10 cellular contexts compared by ENCODE assay signal in the genomic region with DNA sequence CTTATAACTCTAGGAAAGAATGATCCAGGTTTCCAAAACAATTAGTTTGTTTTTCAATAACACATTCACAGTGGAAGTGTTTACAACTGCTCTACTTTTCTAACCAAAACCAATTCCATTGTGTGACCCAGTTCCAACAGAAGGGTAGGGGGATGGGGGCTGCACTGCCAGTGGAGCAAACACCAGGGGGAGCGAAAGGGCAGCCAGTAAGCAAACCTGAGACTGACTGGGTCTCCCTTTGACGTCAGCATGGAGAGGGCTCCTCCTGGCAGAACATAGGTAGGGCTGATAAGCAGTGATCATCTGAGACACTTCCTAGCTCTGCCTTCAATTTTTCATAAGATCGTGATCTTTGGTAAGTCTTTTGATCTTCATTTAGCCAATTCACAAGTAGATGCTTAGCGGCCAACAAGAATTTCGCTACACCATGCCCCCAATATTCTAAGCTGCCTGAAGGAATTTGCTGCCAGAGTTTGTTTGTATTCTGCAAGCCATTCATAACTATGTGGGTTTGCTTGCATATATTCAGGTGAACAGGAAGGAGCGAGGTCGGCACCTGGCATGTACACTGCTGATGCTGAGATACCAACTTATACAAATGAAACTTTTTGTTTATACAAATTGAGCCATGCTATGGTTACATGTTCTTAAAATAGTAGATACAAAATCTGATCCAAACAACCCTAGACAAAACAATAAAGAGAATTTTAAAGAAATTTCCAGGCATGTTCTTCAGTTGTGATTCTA. TPM values are rescaled to one million over a fixed set of nuclear protein-coding genes. Genes with fewer than 3 reads are reported as not detected.
DNase-seq lines count a peak whose midpoint lies in the region; ATAC-seq, FAIRE-seq and TF ChIP-seq lines count a peak whose summit lies in the region.
"Had no signal": no experiment of that assay in that cellular context is flagged by ENCODE, and none has a peak within 500 bp of the region (broad histone marks: within the 10 kb centered on the region; RNA-seq: fewer than 3 reads in every experiment).

No MANE protein-coding gene starts in this region.

- H4K8ac ChIP-seq in mesendoderm (ENCODE audit: low read depth, low read length), result no peak overlapping the region

- no peak overlapping the region for H2BK15ac ChIP-seq in mesendoderm (replicated peaks; ENCODE audit: low read depth)

- H2BK5ac ChIP-seq in mesendoderm (ENCODE audit: low read length), result no peak overlapping the region

- H3K9me3 ChIP-seq in Caco-2 (no peaks in the 10 kb centered on the region), Karpas-422 (ENCODE audit: low read length) (no peaks in the 10 kb centered on the region), WERI-Rb-1 (ENCODE audit: severe bottlenecking) (no peaks in the 10 kb centered on the region), suprapubic skin (no peaks in the 10 kb centered on the region)
- H3K9me3 ChIP-seq: tibial nerve had no signal

- no peak overlapping the region for H4K5ac ChIP-seq in mesendoderm (ENCODE audit: low read length)

- ATAC-seq in GM18909 (IDR thresholded peaks at IDR 0.05; ENCODE audit: poor library complexity, unreplicated experiment), result no peak

- no peak overlapping the region for H2BK120ac ChIP-seq in mesendoderm (ENCODE audit: low read depth, low read length)

- no peaks in the 10 kb centered on the region for H4K20me1 ChIP-seq in Karpas-422 (ENCODE audit: insufficient read depth, low read depth, low read length)

- H3K4ac ChIP-seq in mesendoderm (ENCODE audit: low read depth, low read length), result no peak overlapping the region

- H3K9ac ChIP-seq in Karpas-422 (ENCODE audit: low read length) (no peak overlapping the region; the same call in 1 of the 2 replicates), mesendoderm (ENCODE audit: low read length) (no peak overlapping the region)

- no peaks in the 10 kb centered on the region for H3K36me3 ChIP-seq in Caco-2 (ENCODE audit: control insufficient read depth, insufficient read depth, low read length)
- no peaks in the 10 kb centered on the region for H3K36me3 ChIP-seq in Karpas-422 (ENCODE audit: insufficient read depth, low read length)
- no peaks in the 10 kb centered on the region for H3K36me3 ChIP-seq in WERI-Rb-1
- H3K36me3 ChIP-seq in mesendoderm (ENCODE audit: control insufficient read depth, insufficient read depth, low read length), result no peaks in the 10 kb centered on the region
- H3K36me3 ChIP-seq in suprapubic skin, result no peaks in the 10 kb centered on the region
- H3K36me3 ChIP-seq: tibial nerve had no signal

- no peak for TF ChIP-seq EP300 in suprapubic skin (IDR thresholded peaks at IDR 0.05)

- H3K4me1 ChIP-seq in Caco-2 (no peaks in the 10 kb centered on the region), Karpas-422 (ENCODE audit: low read length) (peaks cover 61% of the 10 kb centered on the region), mesendoderm (ENCODE audit: control insufficient read depth, low read depth, low read length) (no peaks in the 10 kb centered on the region), suprapubic skin (peaks cover 20% of the 10 kb centered on the region)

- H2AK5ac ChIP-seq in mesendoderm (ENCODE audit: low read length), result no peak overlapping the region

- H3K4me3 ChIP-seq in Caco-2 (ENCODE audit: low read depth, low read length), result no peak overlapping the region
- H3K4me3 ChIP-seq in Karpas-422 (ENCODE audit: low read length), result no peak overlapping the region; the same call in 1 of the 2 replicates
- H3K4me3 ChIP-seq in WERI-Rb-1 (ENCODE audit: low read depth, low read length), result no peak overlapping the region
- no peak overlapping the region for H3K4me3 ChIP-seq in mesendoderm (ENCODE audit: low read length)
- H3K4me3 ChIP-seq in suprapubic skin, result no peak overlapping the region
- H3K4me3 ChIP-seq: tibial nerve had no signal

- H3K23ac ChIP-seq in mesendoderm (ENCODE audit: low read length), result no peak overlapping the region

- H3K79me2 ChIP-seq in Karpas-422 (ENCODE audit: low read length) (no peaks in the 10 kb centered on the region), mesendoderm (ENCODE audit: control insufficient read depth, insufficient read depth, low read length) (no peaks in the 10 kb centered on the region)

- CTCF ChIA-PET in Caco-2 (lab: Charles Lee), result no interaction called here

- peak; percentile 41 to 53 for TF ChIP-seq CTCF in Caco-2 (IDR thresholded peaks at IDR 0.05; ENCODE audit: insufficient read depth in 1 of 2, low read depth in 1 of 2, low read length in 1 of 2, severe bottlenecking in 1 of 2, unreplicated experiment in 1 of 2)
- TF ChIP-seq CTCF in WERI-Rb-1 (IDR thresholded peaks at IDR 0.05; ENCODE audit: low read depth, low read length), result peak; percentile 48; the same call in 1 of the 2 replicates
- no peak for TF ChIP-seq CTCF in suprapubic skin (IDR thresholded peaks at IDR 0.05)

- no peak overlapping the region for H3K27ac Mint-ChIP-seq in Caco-2 (ENCODE audit: unreplicated experiment)

- BruUV-seq in Caco-2 (replicated peaks; lab: Mats Ljungman, UMichigan), result no TSS peak

- H3K27me3 ChIP-seq in Caco-2 (replicated peaks; ENCODE audit: control insufficient read depth, insufficient read depth, low read length), result no peaks in the 10 kb centered on the region; the same call in 1 of the 2 replicates
- H3K27me3 ChIP-seq in Karpas-422 (ENCODE audit: low read length), result no peaks in the 10 kb centered on the region
- H3K27me3 ChIP-seq in WERI-Rb-1 (ENCODE audit: insufficient read depth, low read depth, severe bottlenecking), result peaks cover 74% of the 10 kb centered on the region
- H3K27me3 ChIP-seq in mesendoderm (ENCODE audit: insufficient read depth, low read length, poor library complexity), result no peaks in the 10 kb centered on the region
- peaks cover 4% of the 10 kb centered on the region for H3K27me3 ChIP-seq in suprapubic skin
- H3K27me3 ChIP-seq: tibial nerve had no signal

- H3K79me1 ChIP-seq in mesendoderm (ENCODE audit: low read length), result no peaks in the 10 kb centered on the region

- no peaks in the 10 kb centered on the region for H3K4me1 Mint-ChIP-seq in Caco-2 (ENCODE audit: low read depth, unreplicated experiment)

- no peaks in the 10 kb centered on the region for H3K9me3 Mint-ChIP-seq in Caco-2 (ENCODE audit: unreplicated experiment)

- H3K56ac ChIP-seq in mesendoderm (ENCODE audit: low read length), result no peak overlapping the region

- WGBS in mesendoderm (ENCODE audit: extremely low coverage, insufficient coverage, low lambda C conversion rate), result no CpG with 5 or more reads among the region's 7 CpGs
- 53% methylated on average over 7 of the region's 7 CpGs for WGBS in suprapubic skin

- no peak for FAIRE-seq in GM19239 (lab: Jason Lieb, UNC)
- FAIRE-seq: G401.6 had no signal

- no peak overlapping the region for H3K18ac ChIP-seq in mesendoderm (ENCODE audit: low read length)

- H3K27ac ChIP-seq in Karpas-422 (ENCODE audit: low read length), result peak overlapping the region; percentile 56
- H3K27ac ChIP-seq in WERI-Rb-1, result no peak overlapping the region
- H3K27ac ChIP-seq in mesendoderm (ENCODE audit: low read depth, low read length), result no peak overlapping the region
- no peak overlapping the region for H3K27ac ChIP-seq in suprapubic skin
- H3K27ac ChIP-seq: tibial nerve had no signal

- intact Hi-C loops in Caco-2 (cut with micrococcal nuclease; ENCODE audit: unreplicated experiment), result loop anchor here (10.0 kb wide), 1 partner anchor 205 kb away; no protein-coding TSS in a partner anchor

- no peaks in the 10 kb centered on the region for H3K36me3 Mint-ChIP-seq in Caco-2 (ENCODE audit: insufficient read depth, unreplicated experiment)

- DNase-seq in Caco-2 (peak; percentile 43 to 51), Karpas-422 (peak; percentile 70), WERI-Rb-1 (peak; percentile 36), mesendoderm (peak; percentile 89), amniotic stem cell (lab: John Stamatoyannopoulos, UW) (no peak), suprapubic skin (ENCODE audit: low spot score in 2 of 2) (no peak), GM19239 (ENCODE audit: insufficient read length, low spot score) (no peak)

- H3K9me2 ChIP-seq in Karpas-422 (replicated peaks; ENCODE audit: insufficient read depth, low read length), result no peaks in the 10 kb centered on the region

- peak overlapping the region; percentile 63 for H2AFZ ChIP-seq in Karpas-422 (ENCODE audit: low read length)

- H3K4me3 Mint-ChIP-seq in Caco-2 (ENCODE audit: unreplicated experiment), result no peak overlapping the region

- peaks cover 6% of the 10 kb centered on the region for H3K27me3 Mint-ChIP-seq in Caco-2 (ENCODE audit: insufficient read depth, unreplicated experiment)

- POLR2A ChIA-PET in Caco-2 (lab: Charles Lee), result no interaction called here

- TF ChIP-seq POLR2A in suprapubic skin (IDR thresholded peaks at IDR 0.05), result no peak

- H3K4me2 ChIP-seq in Karpas-422 (ENCODE audit: low read depth, low read length, poor library complexity, severe bottlenecking), result peak overlapping the region; percentile 41
- no peak overlapping the region for H3K4me2 ChIP-seq in mesendoderm (ENCODE audit: low read length)

RNA-seq across cellular contexts. Expression of gene ST6GAL2, which starts 45.9 kb away (rescaled TPM):
- total RNA-seq in Caco-2 (2022) (not detected in 2 replicates), suprapubic skin (1 to 10 TPM in 2 of 4 donors, under 1 TPM in 2; 0.79 to 5.3 (median 1.3) TPM)
- 0.47 and 0.82 TPM in 2 replicates for total RNA-seq in Karpas-422 (2014; rRNA removed; shearing (Covaris generic); ENCODE audit: low replicate concordance)
- polyA plus RNA-seq in mesendoderm (2013, experiment 1 of 2), result 2.9 TPM
- polyA plus RNA-seq in mesendoderm (2013, experiment 2 of 2), result 3.8 TPM
- total RNA-seq: tibial nerve had no signal

Comparison
In these comparisons a context has a peak if more than half of its experiments do, and no peak if none do; other contexts are left out.
1. DNase-seq: peak in Caco-2 (2 of 2), Karpas-422 (single experiment), WERI-Rb-1 (single experiment) and mesendoderm (single experiment); none in amniotic stem cell (single experiment), suprapubic skin (0 of 2) and GM19239 (single experiment).
2. CTCF ChIP-seq: peak in Caco-2 (2 of 2) and WERI-Rb-1 (single experiment); none in suprapubic skin (0 of 2).